ENCODE assay signal across 8 cellular contexts in genomic region chr22:44080936-44081853, GRCh38. TPM values are rescaled to one million over a fixed set of nuclear protein-coding genes. Genes with fewer than 3 reads are reported as not detected.
DNase-seq lines count a peak whose midpoint lies in the region; ATAC-seq and TF ChIP-seq lines count a peak whose summit lies in the region.

No MANE protein-coding gene starts in this region.

- H3K36me3 Mint-ChIP-seq in CD4-positive, alpha-beta memory T cell, result peaks cover 3 to 4% of the 10 kb centered on the region in 2 donors
- H3K36me3 Mint-ChIP-seq in nephron (ENCODE audit: low read depth), result peaks cover 4% of the 10 kb centered on the region

- peaks cover 4% of the 10 kb centered on the region for H3K4me1 ChIP-seq in CD4-positive, alpha-beta memory T cell (ENCODE audit: insufficient read depth, low read length)
- no peaks in the 10 kb centered on the region for H3K4me1 ChIP-seq in Panc1 (ENCODE audit: control insufficient read depth, insufficient read depth, low read length)

- H3K27me3 ChIP-seq in CD4-positive, alpha-beta memory T cell (ENCODE audit: insufficient read depth, low read length), result no peaks in the 10 kb centered on the region
- H3K27me3 ChIP-seq in Panc1 (ENCODE audit: control insufficient read depth, insufficient read depth, low read length), result no peaks in the 10 kb centered on the region

- DNase-seq in CD4-positive, alpha-beta memory T cell, result peak; percentile 52 to 63 (median 59)
- DNase-seq in HUDEP-2 (lab: John Stamatoyannopoulos, UW; ENCODE audit: unreplicated experiment in 76 of 76), result peak in 52 of 76 experiments; percentile 4 to 64 (median 44)
- DNase-seq in Panc1 (ENCODE audit: low read depth, low spot score), result peak; percentile 43
- DNase-seq in activated T-cell treated with anti-CD3 and anti-CD28 coated beads, Interleukin-2, amount 50 U/mL, for 48 hours, result peak; percentile 67 to 76
- peak; percentile 79 for DNase-seq in fibroblast of peridontal ligament (ENCODE audit: extremely low read depth)
- DNase-seq in stimulated activated naive CD4-positive, alpha-beta T cell (lab: John Stamatoyannopoulos, UW), result peak; percentile 14 to 55 (median 40)

- no peaks in the 10 kb centered on the region for H3K4me1 Mint-ChIP-seq in CD4-positive, alpha-beta memory T cell
- peaks cover 8% of the 10 kb centered on the region for H3K4me1 Mint-ChIP-seq in nephron

- H3K36me3 ChIP-seq in CD4-positive, alpha-beta memory T cell (ENCODE audit: insufficient read depth, low read length), result no peaks in the 10 kb centered on the region
- no peaks in the 10 kb centered on the region for H3K36me3 ChIP-seq in Panc1 (ENCODE audit: control insufficient read depth, insufficient read depth, low read length)

- TF ChIP-seq CTCF in Panc1 (IDR thresholded peaks at IDR 0.05) (peak; percentile 91), nephron (IDR thresholded peaks at IDR 0.05; ENCODE audit: unreplicated experiment in 3 of 3) (peak; percentile 81 to 88 (median 86))

- H3K27ac Mint-ChIP-seq in CD4-positive, alpha-beta memory T cell, result no peak overlapping the region
- no peak overlapping the region for H3K27ac Mint-ChIP-seq in nephron

- no peak overlapping the region for H3K27ac ChIP-seq in CD4-positive, alpha-beta memory T cell (ENCODE audit: low read depth, low read length)
- no peak overlapping the region for H3K27ac ChIP-seq in Panc1 (ENCODE audit: low read length)

- no peaks in the 10 kb centered on the region for H3K9me3 ChIP-seq in CD4-positive, alpha-beta memory T cell (ENCODE audit: control insufficient read depth in 1 of 2, low read length in 2 of 2)
- no peaks in the 10 kb centered on the region for H3K9me3 ChIP-seq in Panc1 (ENCODE audit: control insufficient read depth, insufficient read depth, low read depth, low read length)

- BruUV-seq in Panc1 (replicated peaks; lab: Mats Ljungman, UMichigan), result no TSS peak

- H3K9me3 Mint-ChIP-seq in CD4-positive, alpha-beta memory T cell, result peaks cover 0 to 5% (median 0%) of the 10 kb centered on the region in 8 donors
- H3K9me3 Mint-ChIP-seq in nephron, result peaks cover 9% of the 10 kb centered on the region

- H3K27me3 Mint-ChIP-seq in CD4-positive, alpha-beta memory T cell, result no peaks in the 10 kb centered on the region
- peaks cover 18% of the 10 kb centered on the region for H3K27me3 Mint-ChIP-seq in nephron (ENCODE audit: low read depth)

- CTCF ChIA-PET in CD4-positive, alpha-beta memory T cell (lab: Charles Lee; ENCODE audit: partially characterized antibody), result interaction anchor here (0.7 to 8.3 kb wide), 12 partner anchors 9 to 544 kb away, joined by 3 to 157 read pairs (median 6); no protein-coding TSS in a partner anchor
- CTCF ChIA-PET in Panc1 (lab: Charles Lee), result no interaction called here

- intact Hi-C loops in CD4-positive, alpha-beta memory T cell (cut with micrococcal nuclease), result loop anchor here (1.0 kb wide), 2 partner anchors 88 to 545 kb away; no protein-coding TSS in a partner anchor
- intact Hi-C loops in Panc1 (cut with micrococcal nuclease; ENCODE audit: unreplicated experiment), result loop anchor here (10.0 kb wide), 1 partner anchor 544 kb away; no protein-coding TSS in a partner anchor

- peak; percentile 77; the same call in 1 of the 2 replicates for ATAC-seq in Panc1
- ATAC-seq in GM18861 (IDR thresholded peaks at IDR 0.05; ENCODE audit: unreplicated experiment), result no peak

- no peak overlapping the region for H3K4me3 Mint-ChIP-seq in CD4-positive, alpha-beta memory T cell
- H3K4me3 Mint-ChIP-seq in nephron, result no peak overlapping the region

- in situ Hi-C loops in Panc1 (cut with HindIII; ENCODE audit: low pct_unique_long_range_greater_than_20kb, low sequenced_read_pairs), result no loop called here

- POLR2A ChIA-PET in CD4-positive, alpha-beta memory T cell (lab: Charles Lee; ENCODE audit: partially characterized antibody), result interaction anchor here (2.1 kb wide), 1 partner anchor 88 kb away, joined by 8 read pairs; no protein-coding TSS in a partner anchor
- POLR2A ChIA-PET in Panc1 (lab: Charles Lee), result no interaction called here

- H3K4me3 ChIP-seq in CD4-positive, alpha-beta memory T cell (ENCODE audit: low read length in 2 of 2), result no peak overlapping the region
- no peak overlapping the region for H3K4me3 ChIP-seq in Panc1 (ENCODE audit: low read depth in 2 of 2, low read length in 2 of 2)

RNA-seq across cellular contexts. Expression of gene PARVB, which starts 57.1 kb away (rescaled TPM):
- total RNA-seq in CD4-positive, alpha-beta memory T cell, result 10 to 100 TPM; 14.6 to 17.0 TPM
- 1 to 10 TPM; 3.4 to 5.0 TPM for polyA plus RNA-seq in CD4-positive, alpha-beta memory T cell
- total RNA-seq in Panc1 (2021; ENCODE audit: unreplicated experiment), result 28.1 TPM
- polyA plus RNA-seq in Panc1 (2012; ENCODE audit: insufficient read length), result 46.2 TPM
